In genomic region chr7:2353650-2354172, GRCh38 we compare ENCODE assay signal across 8 cellular contexts. TPM values are rescaled to one million over a fixed set of nuclear protein-coding genes. Genes with fewer than 3 reads are reported as not detected.
A peak's percentile ranks its signal among the peaks of the same experiment; 100 is the strongest.
DNase-seq lines count a peak whose midpoint lies in the region; ATAC-seq, FAIRE-seq and TF ChIP-seq lines count a peak whose summit lies in the region.

No MANE protein-coding gene starts in this region.

- H3K9me3 ChIP-seq in testis, result no peaks in the 10 kb centered on the region

- TF ChIP-seq CTCF in D721Med (IDR thresholded peaks at IDR 0.05; ENCODE audit: insufficient read depth, missing control alignments) (no peak), testis (IDR thresholded peaks at IDR 0.05) (no peak)

- WGBS in testis, 2 donors, result 1 to 2% methylated on average over 31 to 33 of the region's 33 CpGs

- peak overlapping the region; percentile 99 to 100 for H3K27ac ChIP-seq in testis

- H3K27me3 ChIP-seq in testis, result no peaks in the 10 kb centered on the region

- TF ChIP-seq POLR2A in testis (IDR thresholded peaks at IDR 0.05), result peak; percentile 13

- no peak for FAIRE-seq in D721Med (lab: Jason Lieb, UNC)
- no peak for FAIRE-seq in frontal cortex (lab: Jason Lieb, UNC)

- DNase-seq in D721Med (ENCODE audit: insufficient read length, low spot score), result peak; percentile 94
- peak; percentile 93 for DNase-seq in HK-2 (ENCODE audit: unreplicated experiment)
- DNase-seq in activated effector memory CD4-positive, alpha-beta T cell treated with anti-CD3 and anti-CD28 coated beads, Interleukin-2, amount 50 U/mL, for 16 hours, result peak; percentile 97
- peak; percentile 92 to 93 for DNase-seq in frontal cortex (ENCODE audit: low spot score in 2 of 2)
- DNase-seq in non-pigmented ciliary epithelial cell (ENCODE audit: low read depth), result peak; percentile 32
- peak; percentile 92 for DNase-seq in testis

- no peaks in the 10 kb centered on the region for H3K36me3 ChIP-seq in testis (ENCODE audit: low read depth, missing control alignments)

- peak; percentile 49 for ATAC-seq in GM19463 (IDR thresholded peaks at IDR 0.05; ENCODE audit: unreplicated experiment)

- peaks cover 24% of the 10 kb centered on the region for H3K4me1 ChIP-seq in testis

- intact Hi-C loops in testis (cut with DNase I; ENCODE audit: low total_unique reads), result no loop called here

- H3K4me3 ChIP-seq in testis, result peak overlapping the region; percentile 98 to 99

TF ChIP-seq in PFSK-1, 5 proteins besides CTCF, POLR2A, EP300 and RAD21:
- TF ChIP-seq FOXP2 (optimal IDR thresholded peaks at IDR 0.05; ENCODE audit: borderline replicate concordance, extremely low read depth, extremely low read length, insufficient read depth), result no peak
- peak; percentile 81 for TF ChIP-seq TAF1 (IDR thresholded peaks at IDR 0.05; ENCODE audit: borderline replicate concordance, insufficient read depth, low read length)
- TF ChIP-seq SIN3A (IDR thresholded peaks at IDR 0.05; ENCODE audit: borderline replicate concordance, insufficient read depth, low read length), result peak; percentile 90; the same call in 1 of the 2 replicates
- TF ChIP-seq POLR2AphosphoS5 (IDR thresholded peaks at IDR 0.05; ENCODE audit: low read depth, low read length), result peak; percentile 93
- TF ChIP-seq REST (IDR thresholded peaks at IDR 0.05; ENCODE audit: insufficient read depth in 1 of 2, low read depth in 2 of 2, low read length in 2 of 2), result peak in 1 of 2 experiments; percentile 48; a peak in 1 of 4 replicates
TF ChIP-seq in PFSK-1: peak in this region for 4.

RNA-seq across cellular contexts. Expression of gene EIF3B, which starts 0.9 kb away (rescaled TPM):
- polyA plus RNA-seq in PFSK-1 (2012; ENCODE audit: insufficient read length, low read depth), result 266 TPM
- total RNA-seq in frontal cortex (62.8 TPM), testis (100 to 1,000 TPM; 237 to 263 TPM)
- 165 TPM for polyA plus RNA-seq in testis (ENCODE audit: insufficient read depth, low read depth, low replicate concordance)

RNA-seq across cellular contexts. Expression of gene SNX8, which starts 39.5 kb away (rescaled TPM):
- 108 TPM for polyA plus RNA-seq in PFSK-1 (2012; ENCODE audit: insufficient read length, low read depth)
- total RNA-seq in frontal cortex (3.3 TPM), testis (10 to 100 TPM; 50.9 to 66.8 TPM)
- polyA plus RNA-seq in testis (ENCODE audit: insufficient read depth, low read depth, low replicate concordance), result 90.8 TPM

RNA-seq across cellular contexts. Expression of gene CHST12, which starts 49.7 kb away (rescaled TPM):
- 37.7 TPM for polyA plus RNA-seq in PFSK-1 (2012; ENCODE audit: insufficient read length, low read depth)
- total RNA-seq in frontal cortex, result 2.0 TPM
- total RNA-seq in testis, result 10 to 100 TPM; 42.0 to 42.1 TPM
- polyA plus RNA-seq in testis (ENCODE audit: insufficient read depth, low read depth, low replicate concordance), result 15.3 TPM

Comparison
In these comparisons a context has a peak if more than half of its experiments do, and no peak if none do; other contexts are left out.
1. Peak in every context shown above with its lines: DNase-seq, ATAC-seq, H3K4me3 ChIP-seq and H3K27ac ChIP-seq.
2. DNase-seq: peak in every context shown above with its lines; median percentile 97 in activated effector memory CD4-positive, alpha-beta T cell treated with anti-CD3 and anti-CD28 coated beads, Interleukin-2, amount 50 U/mL, for 16 hours; 94 in D721Med; 93 in HK-2; 92 in frontal cortex; 92 in testis; 32 in non-pigmented ciliary epithelial cell.
3. RNA of gene SNX8, which starts 39.5 kb away (total RNA-seq): 50.9 to 66.8 TPM in testis; 3.3 TPM in frontal cortex (single experiment); every median in the first group is over 10 times any median in the second.
4. RNA of gene CHST12, which starts 49.7 kb away (total RNA-seq): 42.0 to 42.1 TPM in testis; 2.0 TPM in frontal cortex (single experiment); every median in the first group is over 10 times any median in the second.